39 cellular contexts compared by ENCODE assay signal in genomic region chr10:85262992-85263391, GRCh38.
"Had no signal": no experiment of that assay in that cellular context is flagged by ENCODE, and none has a peak within 500 bp of the region (broad histone marks: within the 10 kb centered on the region; RNA-seq: fewer than 3 reads in every experiment).

No MANE protein-coding gene starts in this region.

- H3K27me3 Mint-ChIP-seq: activated B cell treated with CpG ODN at 0.5 μM for 24 hours; activated CD4-positive, alpha-beta memory T cell treated with anti-CD3 and anti-CD28 coated beads for 36 hours; activated CD4-positive, alpha-beta T cell treated with anti-CD3 and anti-CD28 coated beads, Interleukin-2, amount 10 ng/mL, durations not matched to agents 24 days and 14 days; activated CD8-positive, alpha-beta T cell treated with anti-CD3 and anti-CD28 coated beads for 36 hours; activated naive CD8-positive, alpha-beta T cell treated with anti-CD3 and anti-CD28 coated beads for 36 hours; central memory CD8-positive, alpha-beta T cell had no signal

- H3K4me3 Mint-ChIP-seq: activated B cell treated with CpG ODN at 0.5 μM for 24 hours; activated CD4-positive, alpha-beta memory T cell treated with anti-CD3 and anti-CD28 coated beads for 36 hours; activated CD4-positive, alpha-beta T cell treated with anti-CD3 and anti-CD28 coated beads, Interleukin-2, amount 10 ng/mL, durations not matched to agents 24 days and 14 days; activated CD8-positive, alpha-beta T cell treated with anti-CD3 and anti-CD28 coated beads for 36 hours; activated naive CD4-positive, alpha-beta T cell treated with anti-CD3 and anti-CD28 coated beads for 36 hours; activated naive CD8-positive, alpha-beta T cell treated with anti-CD3 and anti-CD28 coated beads for 36 hours; activated T-cell treated with anti-CD3 and anti-CD28 coated beads, Interleukin-2, amount 50 U/mL, for 4 hours; activated T-cell treated with anti-CD3 and anti-CD28 coated beads, Interleukin-2, amount 50 U/mL, for 72 hours; activated T-helper 1 cell treated with anti-CD3 and anti-CD28 coated beads, Interleukin-12 subunit alpha, Interleukin-12 subunit beta, Interleukin-2, Interleukin-4 antibody, amounts not matched to agents 30 ng/mL and 10 ng/mL and 1 ng/mL, durations not matched to agents 14 hours and 24 hours and 36 hours; activated T-helper 17 cell treated with anti-CD3 and anti-CD28 coated beads, Interleukin-2, amount 50 U/mL, for 72 hours; central memory CD8-positive, alpha-beta T cell; T-helper 1 cell treated with Interleukin-12 subunit alpha and Interleukin-12 subunit beta and Interleukin-4 antibody, amounts not matched to agents 30 μg/mL and 1 μg/mL, for 36 hours; T-helper 2 cell treated with Interferon-gamma antibody and Interleukin-4, amounts not matched to agents 5 μg/mL and 100 μg/mL, for 36 hours had no signal

- H3K36me3 Mint-ChIP-seq: activated CD4-positive, alpha-beta memory T cell treated with anti-CD3 and anti-CD28 coated beads for 36 hours; activated naive CD4-positive, alpha-beta T cell treated with anti-CD3 and anti-CD28 coated beads, Interleukin-2, amount 50 U/mL, for 72 hours; activated naive CD8-positive, alpha-beta T cell treated with anti-CD3 and anti-CD28 coated beads for 36 hours had no signal

- DNase-seq: activated B cell treated with CpG ODN at 0.5 μM for 24 hours; activated CD4-positive, alpha-beta memory T cell treated with anti-CD3 and anti-CD28 coated beads for 36 hours; activated CD4-positive, alpha-beta T cell treated with anti-CD3 and anti-CD28 coated beads for 4 hours; activated CD4-positive, alpha-beta T cell treated with anti-CD3 and anti-CD28 coated beads, Interleukin-2, amount 10 ng/mL, durations not matched to agents 24 days and 14 days; activated CD4-positive, alpha-beta T cell treated with anti-CD3 and anti-CD28 coated beads, Interleukin-2, amount 50 U/mL, for 1 hour; activated CD4-positive, alpha-beta T cell treated with anti-CD3 and anti-CD28 coated beads, Interleukin-2, amount 50 U/mL, for 4 hours; activated CD4-positive, CD25-positive, alpha-beta regulatory T cell treated with anti-CD3 and anti-CD28 coated beads, Interleukin-2, amount 50 U/mL, for 72 hours; activated CD8-positive, alpha-beta memory T cell treated with anti-CD3 and anti-CD28 coated beads, Interleukin-2, amount 50 U/mL, for 4 hours; activated CD8-positive, alpha-beta T cell treated with anti-CD3 and anti-CD28 coated beads for 36 hours; activated effector memory CD4-positive, alpha-beta T cell treated with anti-CD3 and anti-CD28 coated beads, Interleukin-2, amount 50 U/mL, for 16 hours; activated gamma-delta T cell treated with Interleukin-2 at 50 U/mL for 16 hours; activated naive CD4-positive, alpha-beta T cell; activated naive CD4-positive, alpha-beta T cell treated with anti-CD3 and anti-CD28 coated beads for 36 hours; activated naive CD4-positive, alpha-beta T cell treated with anti-CD3 and anti-CD28 coated beads, Interleukin-2, amount 50 U/mL, for 16 hours; activated naive CD8-positive, alpha-beta T cell treated with anti-CD3 and anti-CD28 coated beads for 36 hours; activated T-cell treated with anti-CD3 and anti-CD28 coated beads for 4 hours; activated T-cell treated with anti-CD3 and anti-CD28 coated beads, Interleukin-2, amount 50 U/mL, for 1 hour; activated T-cell treated with anti-CD3 and anti-CD28 coated beads, Interleukin-2, amount 50 U/mL, for 4 hours; activated T-cell treated with anti-CD3 and anti-CD28 coated beads, Interleukin-2, amount 50 U/mL, for 72 hours; adrenal gland; amniotic stem cell; aorta; body of pancreas; brain microvascular endothelial cell; caudate nucleus; cerebellar nuclear complex; SW 1271; T-helper 1 cell; T-helper 2 cell; T-helper 9 cell had no signal

- H3K27ac Mint-ChIP-seq: activated B cell treated with CpG ODN at 0.5 μM for 24 hours; activated CD4-positive, alpha-beta memory T cell treated with anti-CD3 and anti-CD28 coated beads for 36 hours; activated CD4-positive, alpha-beta T cell treated with anti-CD3 and anti-CD28 coated beads, Interleukin-2, amount 10 ng/mL, durations not matched to agents 24 days and 14 days; activated CD8-positive, alpha-beta T cell treated with anti-CD3 and anti-CD28 coated beads for 36 hours; activated naive CD4-positive, alpha-beta T cell treated with anti-CD3 and anti-CD28 coated beads for 36 hours; activated naive CD4-positive, alpha-beta T cell treated with anti-CD3 and anti-CD28 coated beads, Interleukin-2, amount 50 U/mL, for 72 hours; activated naive CD8-positive, alpha-beta T cell treated with anti-CD3 and anti-CD28 coated beads for 36 hours; activated T-cell treated with anti-CD3 and anti-CD28 coated beads, Interleukin-2, amount 50 U/mL, for 72 hours; activated T-helper 1 cell treated with anti-CD3 and anti-CD28 coated beads, Interleukin-12 subunit alpha, Interleukin-12 subunit beta, Interleukin-2, Interleukin-4 antibody, amounts not matched to agents 30 ng/mL and 10 ng/mL and 1 ng/mL, durations not matched to agents 14 hours and 24 hours and 36 hours; activated T-helper 17 cell treated with anti-CD3 and anti-CD28 coated beads, Interleukin-2, amount 50 U/mL, for 72 hours; T-helper 1 cell treated with Interleukin-12 subunit alpha and Interleukin-12 subunit beta and Interleukin-4 antibody, amounts not matched to agents 30 μg/mL and 1 μg/mL, for 36 hours; T-helper 2 cell treated with Interferon-gamma antibody and Interleukin-4, amounts not matched to agents 5 μg/mL and 100 μg/mL, for 36 hours had no signal

- H3K27ac ChIP-seq: adrenal gland, body of pancreas, brain microvascular endothelial cell, breast epithelium, cardiac muscle cell, VCaP had no signal

- H3K9me3 Mint-ChIP-seq: activated CD4-positive, alpha-beta T cell treated with anti-CD3 and anti-CD28 coated beads, Interleukin-2, amount 10 ng/mL, durations not matched to agents 24 days and 14 days; activated CD8-positive, alpha-beta T cell treated with anti-CD3 and anti-CD28 coated beads for 36 hours; activated naive CD4-positive, alpha-beta T cell treated with anti-CD3 and anti-CD28 coated beads for 36 hours; activated naive CD8-positive, alpha-beta T cell treated with anti-CD3 and anti-CD28 coated beads for 36 hours; activated T-cell treated with anti-CD3 and anti-CD28 coated beads, Interleukin-2, amount 50 U/mL, for 72 hours; activated T-helper 1 cell treated with anti-CD3 and anti-CD28 coated beads, Interleukin-12 subunit alpha, Interleukin-12 subunit beta, Interleukin-2, Interleukin-4 antibody, amounts not matched to agents 30 ng/mL and 10 ng/mL and 1 ng/mL, durations not matched to agents 14 hours and 24 hours and 36 hours; T-helper 1 cell treated with Interleukin-12 subunit alpha and Interleukin-12 subunit beta and Interleukin-4 antibody, amounts not matched to agents 30 μg/mL and 1 μg/mL, for 36 hours; T-helper 2 cell treated with Interferon-gamma antibody and Interleukin-4, amounts not matched to agents 5 μg/mL and 100 μg/mL, for 36 hours had no signal

- H3K36me3 ChIP-seq: adrenal gland, brain microvascular endothelial cell, breast epithelium, cardiac muscle cell had no signal

- H3K27me3 ChIP-seq: adrenal gland, body of pancreas, brain microvascular endothelial cell, breast epithelium, cardiac muscle cell had no signal

- ATAC-seq: activated CD8-positive, alpha-beta T cell treated with anti-CD3 and anti-CD28 coated beads for 36 hours; activated naive CD4-positive, alpha-beta T cell treated with anti-CD3 and anti-CD28 coated beads, Interleukin-2, amount 50 U/mL, for 72 hours; activated T-cell treated with anti-CD3 and anti-CD28 coated beads, Interleukin-2, amount 50 U/mL, for 4 hours; activated T-cell treated with anti-CD3 and anti-CD28 coated beads, Interleukin-2, amount 50 U/mL, for 72 hours; activated T-helper 17 cell treated with anti-CD3 and anti-CD28 coated beads, Interleukin-2, amount 50 U/mL, for 72 hours; body of pancreas had no signal

- H3K4me1 Mint-ChIP-seq: activated B cell treated with CpG ODN at 0.5 μM for 24 hours; activated CD4-positive, alpha-beta T cell treated with anti-CD3 and anti-CD28 coated beads, Interleukin-2, amount 10 ng/mL, durations not matched to agents 24 days and 14 days; activated naive CD8-positive, alpha-beta T cell treated with anti-CD3 and anti-CD28 coated beads for 36 hours; activated T-helper 17 cell treated with anti-CD3 and anti-CD28 coated beads, Interleukin-2, amount 50 U/mL, for 72 hours; central memory CD8-positive, alpha-beta T cell had no signal

- H3K9me3 ChIP-seq: adrenal gland, body of pancreas, breast epithelium had no signal

- H3K4me1 ChIP-seq: adrenal gland, body of pancreas, breast epithelium had no signal

- H3K4me3 ChIP-seq: adrenal gland, body of pancreas, breast epithelium, cardiac muscle cell had no signal
